ENCODE assay signal across 8 cellular contexts in genomic region chr15:89243046-89243690, GRCh38. TPM values are rescaled to one million over a fixed set of nuclear protein-coding genes. Genes with fewer than 3 reads are reported as not detected.
DNase-seq lines count a peak whose midpoint lies in the region; ATAC-seq and TF ChIP-seq lines count a peak whose summit lies in the region.

No MANE protein-coding gene starts in this region.

- CTCF ChIA-PET in activated CD4-positive, alpha-beta T cell treated with anti-CD3 and anti-CD28 coated beads, Interleukin-2, amount 10 ng/mL, durations not matched to agents 7 days and 5 days (lab: Charles Lee) = interaction anchor here (0.5 to 1.6 kb wide), 7 partner anchors 9 to 159 kb away, joined by 3 to 6 read pairs (median 3); no protein-coding TSS in a partner anchor

- TF ChIP-seq POLR2A in tibial nerve (IDR thresholded peaks at IDR 0.05) = no peak

- no peaks in the 10 kb centered on the region for H3K9me3 Mint-ChIP-seq in activated CD4-positive, alpha-beta T cell treated with anti-CD3 and anti-CD28 coated beads, Interleukin-2, amount 10 ng/mL, durations not matched to agents 7 days and 5 days
- H3K9me3 Mint-ChIP-seq in brain = peaks cover 0 to 7% (median 0%) of the 10 kb centered on the region in 5 experiments

- H3K27ac ChIP-seq in left lung (peak overlapping the region in 1 of 2 donors; percentile 76), tibial nerve (peak overlapping the region in 3 of 4 donors; percentile 41 to 81 (median 65))

- peak overlapping the region; percentile 93 for H3K27ac Mint-ChIP-seq in activated CD4-positive, alpha-beta T cell treated with anti-CD3 and anti-CD28 coated beads, Interleukin-2, amount 10 ng/mL, durations not matched to agents 7 days and 5 days
- peak overlapping the region; percentile 52 to 95 (median 72) for H3K27ac Mint-ChIP-seq in brain

- H3K4me1 ChIP-seq in left lung (peaks cover 6 to 15% of the 10 kb centered on the region in 2 donors), tibial nerve (peaks cover 0 to 16% (median 9%) of the 10 kb centered on the region in 4 donors)

- H3K4me3 ChIP-seq in left lung (peak overlapping the region; percentile 62 to 76), tibial nerve (peak overlapping the region; percentile 41 to 84 (median 80))

- no peaks in the 10 kb centered on the region for H3K9me3 ChIP-seq in left lung
- H3K9me3 ChIP-seq in tibial nerve = peaks cover 0 to 11% (median 0%) of the 10 kb centered on the region in 4 donors

- peak overlapping the region; percentile 93 for H3K4me3 Mint-ChIP-seq in activated CD4-positive, alpha-beta T cell treated with anti-CD3 and anti-CD28 coated beads, Interleukin-2, amount 10 ng/mL, durations not matched to agents 7 days and 5 days
- H3K4me3 Mint-ChIP-seq in brain = peak overlapping the region; percentile 92 to 99 (median 98)

- H3K4me1 Mint-ChIP-seq in activated CD4-positive, alpha-beta T cell treated with anti-CD3 and anti-CD28 coated beads, Interleukin-2, amount 10 ng/mL, durations not matched to agents 7 days and 5 days = peaks cover 33% of the 10 kb centered on the region
- H3K4me1 Mint-ChIP-seq in brain = peaks cover 45% of the 10 kb centered on the region

- H3K27me3 ChIP-seq in left lung (no peaks in the 10 kb centered on the region), tibial nerve (no peaks in the 10 kb centered on the region)

- 30 to 43% methylated on average over 20 of the region's 20 CpGs for WGBS in tibial nerve, 2 donors

- POLR2A ChIA-PET in activated CD4-positive, alpha-beta T cell treated with anti-CD3 and anti-CD28 coated beads, Interleukin-2, amount 10 ng/mL, durations not matched to agents 7 days and 5 days (lab: Charles Lee) = interaction anchor here (1.3 kb wide), 1 partner anchor 36 kb away, joined by 4 read pairs; no protein-coding TSS in a partner anchor

- peaks cover 16% of the 10 kb centered on the region for H3K27me3 Mint-ChIP-seq in activated CD4-positive, alpha-beta T cell treated with anti-CD3 and anti-CD28 coated beads, Interleukin-2, amount 10 ng/mL, durations not matched to agents 7 days and 5 days
- H3K27me3 Mint-ChIP-seq in brain = peaks cover 13% of the 10 kb centered on the region

- no peak for TF ChIP-seq EP300 in tibial nerve (IDR thresholded peaks at IDR 0.05)

- TF ChIP-seq CTCF in brain (conservative IDR thresholded peaks at IDR 0.05) = no peak
- no peak for TF ChIP-seq CTCF in left lung (IDR thresholded peaks at IDR 0.05)
- no peak for TF ChIP-seq CTCF in tibial nerve (IDR thresholded peaks at IDR 0.05)

- H3K36me3 ChIP-seq in left lung (no peaks in the 10 kb centered on the region), tibial nerve (no peaks in the 10 kb centered on the region)

- peak; percentile 5 for ATAC-seq in left lung
- ATAC-seq in HG02870 (IDR thresholded peaks at IDR 0.05; ENCODE audit: unreplicated experiment) = no peak
- no peak for ATAC-seq in HG03432 (IDR thresholded peaks at IDR 0.05; ENCODE audit: unreplicated experiment)

- intact Hi-C loops in left lung (cut with DNase I) = no loop called here

- DNase-seq in activated CD4-positive, alpha-beta T cell treated with anti-CD3 and anti-CD28 coated beads, Interleukin-2, amount 10 ng/mL, durations not matched to agents 7 days and 5 days = no peak
- no peak for DNase-seq in activated CD4-positive, alpha-beta T cell treated with anti-CD3 and anti-CD28 coated beads, Interleukin-2, amount 50 U/mL, for 4 hours
- DNase-seq in left lung = no peak
- peak in 1 of 2 donors; percentile 56 for DNase-seq in tibial nerve (ENCODE audit: low spot score in 2 of 2)
- no peak for DNase-seq in NCI-H1092 (lab: John Stamatoyannopoulos, UW)

- peaks cover 30% of the 10 kb centered on the region for H3K36me3 Mint-ChIP-seq in activated CD4-positive, alpha-beta T cell treated with anti-CD3 and anti-CD28 coated beads, Interleukin-2, amount 10 ng/mL, durations not matched to agents 7 days and 5 days (ENCODE audit: low read depth)
- H3K36me3 Mint-ChIP-seq in brain = peaks cover 12% of the 10 kb centered on the region

RNA-seq across cellular contexts. Expression of gene FANCI, which starts 0.6 kb away (rescaled TPM):
- 100 to 1,000 TPM; 203 to 210 TPM for total RNA-seq in activated CD4-positive, alpha-beta T cell treated with anti-CD3 and anti-CD28 coated beads, Interleukin-2, amount 10 ng/mL, durations not matched to agents 7 days and 5 days
- polyA plus RNA-seq in brain (ENCODE audit: insufficient read depth, low read depth, low replicate concordance) = 30.1 TPM
- 10 to 100 TPM; 19.8 to 23.7 TPM for total RNA-seq in left lung
- total RNA-seq in tibial nerve = 1 to 10 TPM; 2.7 to 8.7 (median 5.1) TPM

RNA-seq across cellular contexts. Expression of gene RLBP1, which starts 21.8 kb away (rescaled TPM):
- not detected for total RNA-seq in activated CD4-positive, alpha-beta T cell treated with anti-CD3 and anti-CD28 coated beads, Interleukin-2, amount 10 ng/mL, durations not matched to agents 7 days and 5 days
- 1.1 TPM for polyA plus RNA-seq in brain (ENCODE audit: insufficient read depth, low read depth, low replicate concordance)
- total RNA-seq in left lung (not detected), tibial nerve (not detected)

Comparison
In these comparisons a context has a peak if more than half of its experiments do, and no peak if none do; other contexts are left out.
1. RNA of gene FANCI, which starts 0.6 kb away (total RNA-seq): 203 to 210 TPM in activated CD4-positive, alpha-beta T cell treated with anti-CD3 and anti-CD28 coated beads, Interleukin-2, amount 10 ng/mL, durations not matched to agents 7 days and 5 days; 19.8 to 23.7 TPM in left lung and 2.7 to 8.7 TPM in tibial nerve; every median in the first group is over 4 times any median in the second.